8 cellular contexts compared by ENCODE assay signal in the genomic region with DNA sequence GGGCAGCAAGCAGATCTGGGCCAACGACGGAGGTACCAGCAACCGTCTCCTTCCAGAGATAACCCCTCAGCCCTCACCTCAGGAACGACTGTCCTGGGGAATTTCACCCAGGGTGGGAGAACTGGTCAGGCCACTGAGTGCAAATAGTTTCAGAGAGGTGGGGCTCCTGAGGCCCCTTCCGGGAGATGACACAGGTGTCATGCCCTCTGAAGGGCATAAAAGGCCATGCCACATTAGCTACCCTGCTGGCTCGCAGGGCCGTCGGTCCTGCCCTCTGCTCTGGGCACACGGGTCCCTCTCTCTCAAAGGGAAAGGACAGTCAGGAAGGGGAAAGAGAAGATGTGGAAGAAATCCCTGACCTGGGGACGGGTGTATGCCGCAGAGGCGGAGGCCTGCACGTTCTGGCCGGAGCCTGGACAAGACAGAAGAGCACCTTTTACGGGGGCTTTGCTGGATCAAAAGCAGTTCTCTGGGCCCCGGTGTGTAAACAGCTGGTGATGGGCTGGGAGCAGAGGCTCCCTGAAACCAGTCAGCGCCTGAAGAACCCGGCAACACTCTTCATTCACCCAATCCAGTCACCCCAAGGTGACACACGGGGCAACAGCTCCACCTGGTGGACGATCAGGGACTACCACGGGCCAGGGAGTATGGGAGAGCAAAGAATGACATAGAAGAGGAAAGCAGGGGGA. TPM values are rescaled to one million over a fixed set of nuclear protein-coding genes. Genes with fewer than 3 reads are reported as not detected.
DNase-seq lines count a peak whose midpoint lies in the region; ATAC-seq, FAIRE-seq and TF ChIP-seq lines count a peak whose summit lies in the region.

No MANE protein-coding gene starts in this region.

- H3K4me3 ChIP-seq in AG10803 (ENCODE audit: low read length): no peak overlapping the region
- no peak overlapping the region for H3K4me3 ChIP-seq in IMR-90 (ENCODE audit: insufficient read depth, low read depth, low read length)
- H3K4me3 ChIP-seq in OCI-LY1 (ENCODE audit: low read depth, low read length, poor library complexity, severe bottlenecking): peak overlapping the region; percentile 49
- no peak overlapping the region for H3K4me3 ChIP-seq in endothelial cell of umbilical vein (replicated peaks in 1 of 3; ENCODE audit: insufficient read depth in 1 of 3, low read depth in 1 of 3, low read length in 3 of 3)
- H3K4me3 ChIP-seq in mucosa of stomach (ENCODE audit: low read length): no peak overlapping the region

- peaks cover 3% of the 10 kb centered on the region; the same call in 1 of the 2 replicates for H3K9me1 ChIP-seq in IMR-90 (ENCODE audit: insufficient read depth, low read length)
- H3K9me1 ChIP-seq in endothelial cell of umbilical vein (replicated peaks; ENCODE audit: control insufficient read depth, extremely low read depth, insufficient read depth, low read length): no peaks in the 10 kb centered on the region

- H2AK5ac ChIP-seq in IMR-90 (ENCODE audit: low read depth, low read length): peak overlapping the region; percentile 64

- no peak overlapping the region for H3K4me2 ChIP-seq in IMR-90 (ENCODE audit: low read depth, low read length)
- peak overlapping the region; percentile 62 for H3K4me2 ChIP-seq in OCI-LY1 (ENCODE audit: low read length)
- H3K4me2 ChIP-seq in endothelial cell of umbilical vein (ENCODE audit: insufficient read depth, low read length): peak overlapping the region; percentile 12

- H2BK15ac ChIP-seq in IMR-90 (ENCODE audit: low read depth, low read length): peak overlapping the region; percentile 10; the same call in 1 of the 3 replicates

- no peak overlapping the region for H3K56ac ChIP-seq in IMR-90 (ENCODE audit: extremely low read depth, insufficient read depth, low read length)

- H2BK20ac ChIP-seq in IMR-90 (ENCODE audit: low read depth, low read length): no peak overlapping the region

- TF ChIP-seq CTCF in AG10803 (conservative IDR thresholded peaks at IDR 0.05; ENCODE audit: low read length): peak; percentile 99
- peak; percentile 96 for TF ChIP-seq CTCF in IMR-90 (conservative IDR thresholded peaks at IDR 0.05; ENCODE audit: low read depth, low read length)
- peak; percentile 97 for TF ChIP-seq CTCF in OCI-LY1 (IDR thresholded peaks at IDR 0.05; ENCODE audit: low read length)
- TF ChIP-seq CTCF in endothelial cell of umbilical vein (IDR thresholded peaks at IDR 0.05; ENCODE audit: extremely low read depth in 1 of 2, insufficient read depth in 1 of 2, low read depth in 1 of 2, low read length in 2 of 2): peak; percentile 90 to 94

- peak overlapping the region; percentile 91 for H2AFZ ChIP-seq in IMR-90 (replicated peaks; ENCODE audit: low read length, poor library complexity)
- 0 out of 2 replicates have a peak overlapping the region, but pooled peaks have one; percentile 53 for H2AFZ ChIP-seq in OCI-LY1 (ENCODE audit: low read length)
- H2AFZ ChIP-seq in endothelial cell of umbilical vein (ENCODE audit: low read depth, low read length): peak overlapping the region; percentile 41

- H3K4me1 ChIP-seq in IMR-90 (ENCODE audit: control insufficient read depth, insufficient read depth, low read length) (peaks cover 21% of the 10 kb centered on the region), OCI-LY1 (ENCODE audit: insufficient read depth, low read length, severe bottlenecking) (peaks cover 53% of the 10 kb centered on the region), endothelial cell of umbilical vein (ENCODE audit: control insufficient read depth, extremely low read depth, insufficient read depth, low read length) (peaks cover 42% of the 10 kb centered on the region), mucosa of stomach (ENCODE audit: control insufficient read depth, insufficient read depth, low read length) (peaks cover 51% of the 10 kb centered on the region)

- H3K27me3 ChIP-seq in IMR-90 (ENCODE audit: control insufficient read depth, insufficient read depth, low read length) (no peaks in the 10 kb centered on the region; the same call in 1 of the 2 replicates), OCI-LY1 (ENCODE audit: insufficient read depth, low read length) (0 out of 2 replicates have a peak, but pooled peaks cover 4% of the 10 kb centered on the region), endothelial cell of umbilical vein (ENCODE audit: control insufficient read depth in 2 of 2, insufficient read depth in 2 of 2, low read length in 2 of 2) (no peaks in the 10 kb centered on the region), mucosa of stomach (ENCODE audit: control insufficient read depth, insufficient read depth, low read length) (no peaks in the 10 kb centered on the region)

- CTCF ChIA-PET in IMR-90 (lab: Yijun Ruan, JAX) (interaction anchor here (0.6 to 1.9 kb wide), 10 partner anchors 10 to 257 kb away, joined by 3 to 6 read pairs (median 4); partner anchors contain the start of gene TOMM6), endothelial cell of umbilical vein (lab: Charles Lee) (interaction anchor here (0.7 to 8.1 kb wide), 35 partner anchors 9 to 676 kb away, joined by 3 to 149 read pairs (median 4); partner anchors contain the start of genes BYSL, CCND3, FRS3 and MED20)

- H3K23ac ChIP-seq in IMR-90 (ENCODE audit: low read depth, low read length): no peak overlapping the region

- POLR2A ChIA-PET in IMR-90 (lab: Charles Lee; ENCODE audit: unreplicated experiment): no interaction called here
- POLR2A ChIA-PET in endothelial cell of umbilical vein (lab: Charles Lee): no interaction called here

- peak overlapping the region; percentile 39 for H3K4ac ChIP-seq in IMR-90 (ENCODE audit: low read depth, low read length)

- H4K8ac ChIP-seq in IMR-90 (ENCODE audit: low read depth in 2 of 2, low read length in 2 of 2): peak overlapping the region in 1 of 2 experiments; percentile 46; a peak in 2 of 4 replicates

- ATAC-seq in IMR-90 (ENCODE audit: low read depth): peak; percentile 76

- H3F3A ChIP-seq in OCI-LY1 (ENCODE audit: insufficient read depth, low read length): 0 out of 2 replicates have a peak, but pooled peaks cover 7% of the 10 kb centered on the region

- H3K79me2 ChIP-seq in OCI-LY1 (ENCODE audit: insufficient read depth, low read length) (no peaks in the 10 kb centered on the region), endothelial cell of umbilical vein (ENCODE audit: control insufficient read depth, insufficient read depth, low read length) (no peaks in the 10 kb centered on the region)

- no peak overlapping the region for H4K5ac ChIP-seq in IMR-90 (ENCODE audit: low read depth, low read length)

- no TSS peak for BruUV-seq in IMR-90 (replicated peaks; lab: Mats Ljungman, UMichigan)
- no TSS peak for BruUV-seq in endothelial cell of umbilical vein (replicated peaks; lab: Mats Ljungman, UMichigan)

- H3K27ac ChIP-seq in IMR-90 (ENCODE audit: insufficient read depth, low read length) (no peak overlapping the region), OCI-LY1 (ENCODE audit: low read depth, low read length, poor library complexity, severe bottlenecking) (no peak overlapping the region), endothelial cell of umbilical vein (ENCODE audit: insufficient read depth, low read depth, low read length) (no peak overlapping the region)

- no peaks in the 10 kb centered on the region for H3K79me1 ChIP-seq in IMR-90 (ENCODE audit: low read depth in 1 of 2, low read length in 2 of 2)

- WGBS in IMR-90 (ENCODE audit: extremely low coverage in 2 of 2, insufficient read length in 1 of 2), 2 experiments: 70% methylated on average over 6 of the region's 21 CpGs; no CpG with 5 or more reads in 1 of the 2 experiments

- dilution Hi-C loops in IMR-90 (cut with HindIII; ENCODE audit: low sequenced_read_pairs, unreplicated experiment): loop anchor here (10.0 kb wide), 1 partner anchor 119 kb away; the partner anchor contains the start of genes BYSL and MED20
- dilution Hi-C loops in endothelial cell of umbilical vein (cut with MboI; ENCODE audit: extremely low pct_ligation_motif_present, low sequenced_read_pairs): no loop called here

- H3K9me3 ChIP-seq in IMR-90 (ENCODE audit: control insufficient read depth, insufficient read depth, low read length) (no peaks in the 10 kb centered on the region), OCI-LY1 (ENCODE audit: low read length) (no peaks in the 10 kb centered on the region), endothelial cell of umbilical vein (replicated peaks; ENCODE audit: control insufficient read depth, insufficient read depth, low read length) (no peaks in the 10 kb centered on the region), mucosa of stomach (ENCODE audit: control insufficient read depth, low read length) (no peaks in the 10 kb centered on the region)

- TF ChIP-seq RAD21 in IMR-90 (IDR thresholded peaks at IDR 0.05; ENCODE audit: low read length): peak; percentile 99

- H3K9me2 ChIP-seq in OCI-LY1 (ENCODE audit: low read depth, low read length): no peaks in the 10 kb centered on the region

- H3K9ac ChIP-seq in IMR-90 (ENCODE audit: low read depth, low read length): no peak overlapping the region
- H3K9ac ChIP-seq in OCI-LY1 (ENCODE audit: low read length): peak overlapping the region; percentile 53
- peak overlapping the region; percentile 1 for H3K9ac ChIP-seq in endothelial cell of umbilical vein (replicated peaks; ENCODE audit: extremely low read depth, insufficient read depth, low read length)
- H3K9ac ChIP-seq in mucosa of stomach (ENCODE audit: low read length): peak overlapping the region; percentile 2

- H4K91ac ChIP-seq in IMR-90 (ENCODE audit: insufficient read depth, low read depth, low read length): peak overlapping the region; percentile 56

- no peak overlapping the region for H3K14ac ChIP-seq in IMR-90 (replicated peaks; ENCODE audit: low read depth, low read length)

- in situ Hi-C loops in IMR-90 (cut with MboI; ENCODE audit: low sequenced_read_pairs): loop anchor here (5.0 kb wide), 2 partner anchors 107 to 197 kb away; no protein-coding TSS in a partner anchor

- peak; percentile 88 for FAIRE-seq in endothelial cell of umbilical vein (lab: Jason Lieb, UNC)

- no peak overlapping the region for H3K18ac ChIP-seq in IMR-90 (ENCODE audit: low read depth, low read length)

- intact Hi-C loops in IMR-90 (cut with micrococcal nuclease) (loop anchor here (1.0 to 10.0 kb wide), 8 partner anchors 103 to 679 kb away; partner anchors contain the start of genes BYSL, CCND3, MED20 and PRICKLE4), endothelial cell of umbilical vein (cut with micrococcal nuclease) (loop anchor here (1.0 to 5.0 kb wide), 11 partner anchors 77 to 677 kb away; partner anchors contain the start of genes BYSL, CCND3, MED20 and PRICKLE4)

- DNase-seq in AG10803 (ENCODE audit: low read depth): peak; percentile 70
- DNase-seq in GM19238 (ENCODE audit: insufficient read length, low spot score): peak; percentile 75
- peak; percentile 79 for DNase-seq in IMR-90
- DNase-seq in activated CD8-positive, alpha-beta memory T cell treated with anti-CD3 and anti-CD28 coated beads, Interleukin-2, amount 50 U/mL, for 4 hours: peak; percentile 94
- DNase-seq in endothelial cell of umbilical vein (ENCODE audit: low read depth, low spot score): peak; percentile 82
- peak; percentile 98 for DNase-seq in stimulated activated CD8-positive, alpha-beta memory T cell treated with anti-CD3 and anti-CD28 coated beads, Interleukin-4, amount 100 ng/mL, for 48 hours

- H4K20me1 ChIP-seq in IMR-90 (ENCODE audit: insufficient read depth, low read length) (no peaks in the 10 kb centered on the region), OCI-LY1 (ENCODE audit: insufficient read depth, low read length) (no peaks in the 10 kb centered on the region), endothelial cell of umbilical vein (replicated peaks; ENCODE audit: control insufficient read depth, extremely low read depth, insufficient read depth, low read length) (no peaks in the 10 kb centered on the region)

- TF ChIP-seq POLR2A in IMR-90 (IDR thresholded peaks at IDR 0.05; ENCODE audit: low read depth, low read length) (peak; percentile 66), endothelial cell of umbilical vein (IDR thresholded peaks at IDR 0.05; ENCODE audit: low read depth, low read length) (no peak)

- no peak overlapping the region for H2BK5ac ChIP-seq in IMR-90 (ENCODE audit: low read depth, low read length, poor library complexity, severe bottlenecking)

- H3K36me3 ChIP-seq in IMR-90 (ENCODE audit: control insufficient read depth, insufficient read depth, low read length) (no peaks in the 10 kb centered on the region), OCI-LY1 (ENCODE audit: insufficient read depth, low read length) (no peaks in the 10 kb centered on the region), endothelial cell of umbilical vein (ENCODE audit: control insufficient read depth in 2 of 2, extremely low read depth in 1 of 2, insufficient read depth in 2 of 2, low read length in 2 of 2) (no peaks in the 10 kb centered on the region), mucosa of stomach (ENCODE audit: control insufficient read depth, insufficient read depth, low read length) (no peaks in the 10 kb centered on the region)

- peak overlapping the region; percentile 57 for H2BK120ac ChIP-seq in IMR-90 (ENCODE audit: low read depth, low read length)

- H2AK9ac ChIP-seq in IMR-90 (replicated peaks; ENCODE audit: low read depth, low read length, poor library complexity): peak overlapping the region; percentile 83

RNA-seq across cellular contexts. Expression of gene TAF8, which starts 6.4 kb away (rescaled TPM):
- 19.7 and 22.8 TPM in 2 replicates for total RNA-seq in IMR-90 (2012; rRNA removed)
- 14.3 and 21.0 TPM in 2 replicates for polyA plus RNA-seq in IMR-90 (2012; rRNA removed)
- 10.0 and 13.9 TPM in 2 replicates for polyA plus RNA-seq in IMR-90 (2012; cell fraction: cytosol; rRNA removed)
- 15.2 and 21.3 TPM in 2 replicates for polyA plus RNA-seq in IMR-90 (2012; cell fraction: nucleus; rRNA removed; ENCODE audit: low replicate concordance)
- total RNA-seq in endothelial cell of umbilical vein: 32.4 and 32.9 TPM in 2 replicates
- 45.4 and 49.8 TPM in 2 replicates for polyA plus RNA-seq in endothelial cell of umbilical vein
- 45.1 and 47.3 TPM in 2 replicates for polyA plus RNA-seq in endothelial cell of umbilical vein (2011; cell fraction: cytosol; rRNA removed)
- 41.5 and 43.5 TPM in 2 replicates for polyA plus RNA-seq in endothelial cell of umbilical vein (2011; cell fraction: nucleus; rRNA removed)
- 14.6 and 18.3 TPM in 2 replicates for polyA plus RNA-seq in endothelial cell of umbilical vein (2012)
- 68.3 and 98.7 TPM in 2 replicates for polyA minus RNA-seq in endothelial cell of umbilical vein
- polyA minus RNA-seq in endothelial cell of umbilical vein (2011; cell fraction: cytosol; rRNA and poly(A)+ RNA removed): 11.0 TPM
- polyA minus RNA-seq in endothelial cell of umbilical vein (2011; cell fraction: nucleus; rRNA and poly(A)+ RNA removed): 36.4 and 40.0 TPM in 2 replicates

Comparison
In these comparisons a context has a peak if more than half of its experiments do, and no peak if none do; other contexts are left out.
1. H2AFZ ChIP-seq: peak in every context shown above with its lines; median percentile 91 in IMR-90; 53 in OCI-LY1; 41 in endothelial cell of umbilical vein.